31 cellular contexts compared by ENCODE assay signal in the genomic region with DNA sequence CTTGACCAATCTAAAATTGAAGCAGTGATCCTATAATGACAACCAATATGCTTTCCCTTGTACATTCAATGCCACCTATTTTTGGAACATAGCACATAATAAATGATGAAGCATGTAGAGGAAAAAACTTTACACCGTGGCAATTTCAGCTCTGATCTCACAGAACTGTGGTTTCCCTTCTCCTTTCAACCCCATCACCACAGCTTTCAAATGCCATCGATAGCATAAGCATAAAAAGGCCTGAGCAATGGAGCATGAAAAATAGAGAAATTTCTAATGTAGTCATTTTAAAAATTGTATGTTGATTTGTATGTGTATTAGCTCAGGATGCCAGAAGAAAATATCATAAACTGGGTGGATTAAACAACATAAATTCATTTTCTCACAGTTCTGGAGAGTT.
"Had no signal": no experiment of that assay in that cellular context is flagged by ENCODE, and none has a peak within 500 bp of the region (broad histone marks: within the 10 kb centered on the region; RNA-seq: fewer than 3 reads in every experiment).

No MANE protein-coding gene starts in this region.

- H3K27me3 Mint-ChIP-seq: stimulated activated memory B cell treated with anti-CD40 and anti-IgM and Interleukin-4, amounts not matched to agents 10 μg/mL and 1 μg/mL and 100 μg/mL, for 72 hours had no signal

- DNase-seq: hypothalamus; immature natural killer cell; kidney; left colon; left lung; lower lobe of right lung; mammary epithelial cell; mesenchymal stem cell; naive thymus-derived CD8-positive, alpha-beta T cell; nucleus accumbens; pancreas; posterior cingulate gyrus; psoas muscle; right lobe of liver; stimulated activated CD4-positive, alpha-beta T cell treated with anti-CD3 and anti-CD28 coated beads, Interleukin-1b, Interleukin-23, amount 100 ng/mL, for 48 hours; stimulated activated CD4-positive, alpha-beta T cell treated with anti-CD3 and anti-CD28 coated beads, Interleukin-2, amount 100 ng/mL, for 48 hours; stimulated activated CD4-positive, alpha-beta T cell treated with anti-CD3 and anti-CD28 coated beads, Interleukin-4, amount 100 ng/mL, for 4 hours; stimulated activated CD8-positive, alpha-beta memory T cell treated with anti-CD3 and anti-CD28 coated beads, Interleukin-4, amount 100 ng/mL, for 48 hours; stimulated activated naive CD8-positive, alpha-beta T cell treated with anti-CD3 and anti-CD28 coated beads, Interleukin-15, Interleukin-2, amounts not matched to agents 100 U/mL and 50 U/mL, for 24 hours; stomach; testis; thyroid gland; transverse colon; upper lobe of left lung had no signal

- H3K27ac Mint-ChIP-seq: immature natural killer cell; naive thymus-derived CD8-positive, alpha-beta T cell; nephron; stimulated activated memory B cell treated with anti-CD40 and anti-IgM and Interleukin-4, amounts not matched to agents 10 μg/mL and 1 μg/mL and 100 μg/mL, for 72 hours had no signal

- H3K4me3 Mint-ChIP-seq: immature natural killer cell; naive thymus-derived CD8-positive, alpha-beta T cell; nephron; neural crest cell; stimulated activated memory B cell treated with anti-CD40 and anti-IgM and Interleukin-4, amounts not matched to agents 10 μg/mL and 1 μg/mL and 100 μg/mL, for 72 hours had no signal

- H3K9me3 ChIP-seq: pancreas, psoas muscle, right atrium auricular region, right lobe of liver, stomach, testis, thyroid gland, transverse colon, upper lobe of left lung, vagina had no signal

- H3K4me1 Mint-ChIP-seq: immature natural killer cell; naive thymus-derived CD8-positive, alpha-beta T cell; nephron; neural crest cell; stimulated activated memory B cell treated with anti-CD40 and anti-IgM and Interleukin-4, amounts not matched to agents 10 μg/mL and 1 μg/mL and 100 μg/mL, for 72 hours had no signal

- H3K36me3 Mint-ChIP-seq: immature natural killer cell; naive thymus-derived CD8-positive, alpha-beta T cell; stimulated activated memory B cell treated with anti-CD40 and anti-IgM and Interleukin-4, amounts not matched to agents 10 μg/mL and 1 μg/mL and 100 μg/mL, for 72 hours had no signal

- H3K27ac ChIP-seq: left lung, lower lobe of right lung, pancreas, psoas muscle, right atrium auricular region, right lobe of liver, stomach, testis, thyroid gland, transverse colon, upper lobe of left lung, vagina had no signal

- FAIRE-seq: islet of Langerhans, kidney, pancreas had no signal

- H3K4me2 ChIP-seq: smooth muscle cell had no signal

- H3K36me3 ChIP-seq: left lung, lower lobe of right lung, pancreas, right atrium auricular region, right lobe of liver, stomach, thyroid gland, transverse colon, upper lobe of left lung, vagina had no signal

- ATAC-seq: left colon; left lung; lower lobe of right lung; naive thymus-derived CD8-positive, alpha-beta T cell; pancreas; psoas muscle; right lobe of liver; stimulated activated memory B cell treated with anti-CD40 and anti-IgM and Interleukin-4, amounts not matched to agents 10 μg/mL and 1 μg/mL and 100 μg/mL, for 72 hours; stimulated activated naive CD8-positive, alpha-beta T cell treated with anti-CD3 and anti-CD28 coated beads, Interleukin-15, Interleukin-2, amounts not matched to agents 100 U/mL and 50 U/mL, for 24 hours had no signal

- H3K4me3 ChIP-seq: left lung, lower lobe of right lung, pancreas, psoas muscle, right atrium auricular region, right lobe of liver, smooth muscle cell, stomach, testis, thyroid gland, transverse colon, upper lobe of left lung, vagina had no signal

- H3K4me1 ChIP-seq: left lung, lower lobe of right lung, pancreas, psoas muscle, right atrium auricular region, right lobe of liver, stomach, testis, thyroid gland, transverse colon, upper lobe of left lung, vagina had no signal

- H3K9me3 Mint-ChIP-seq: neural crest cell had no signal

- H3K27me3 ChIP-seq: left lung, pancreas, right atrium auricular region, right lobe of liver, stomach, testis, thyroid gland, transverse colon, upper lobe of left lung, vagina had no signal
